In the genomic region with DNA sequence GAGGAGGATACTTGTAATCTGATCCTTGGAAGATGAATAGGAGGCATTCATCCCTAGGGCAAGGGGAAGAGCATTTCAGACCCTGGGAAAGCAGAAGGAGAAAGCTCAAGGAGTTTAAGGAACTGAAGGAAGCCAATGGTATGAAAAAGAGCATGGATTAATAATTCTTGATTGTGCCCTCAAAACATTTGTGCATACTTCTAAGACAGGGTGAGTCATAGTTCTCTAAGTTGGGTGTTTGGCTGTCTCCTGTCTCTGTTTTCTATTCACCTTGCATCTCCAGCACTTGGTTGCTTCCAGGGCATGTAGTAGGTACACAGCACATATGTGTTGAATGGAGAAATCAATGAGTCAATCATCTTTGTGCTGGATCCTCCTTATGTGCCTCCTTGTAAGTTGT, we compare ENCODE assay signal across 25 cellular contexts. TPM values are rescaled to one million over a fixed set of nuclear protein-coding genes. Genes with fewer than 3 reads are reported as not detected.
DNase-seq lines count a peak whose midpoint lies in the region; ATAC-seq, FAIRE-seq and TF ChIP-seq lines count a peak whose summit lies in the region.
"Had no signal": no experiment of that assay in that cellular context is flagged by ENCODE, and none has a peak within 500 bp of the region (broad histone marks: within the 10 kb centered on the region; RNA-seq: fewer than 3 reads in every experiment).

No MANE protein-coding gene starts in this region.

- H3K27ac Mint-ChIP-seq in HFFc6: peak overlapping the region; percentile 15; the same call in 1 of the 2 replicates
- no peak overlapping the region for H3K27ac Mint-ChIP-seq in astrocyte (ENCODE audit: unreplicated experiment)
- H3K27ac Mint-ChIP-seq: H9; T-helper 1 cell treated with Interleukin-12 subunit alpha and Interleukin-12 subunit beta and Interleukin-4 antibody, amounts not matched to agents 30 μg/mL and 1 μg/mL, for 36 hours had no signal

- ATAC-seq in HG02759 (IDR thresholded peaks at IDR 0.05; ENCODE audit: unreplicated experiment): no peak

- DNase-seq in HFFc6: no peak
- DNase-seq in astrocyte (ENCODE audit: low read depth): peak; percentile 55
- peak; percentile 23 for DNase-seq in kidney glomerular epithelial cell (lab: John Stamatoyannopoulos, UW)
- no peak for DNase-seq in HCEC 1CT
- DNase-seq in NCI-H1092 treated with DMSO at 0.1 percent for 48 hours (lab: John Stamatoyannopoulos, UW): no peak
- DNase-seq in CD1c-positive myeloid dendritic cell (ENCODE audit: extremely low spot score): no peak
- DNase-seq: BE2C, Calu3, DMS79 treated with DMSO at 0.1 percent for 48 hours, H9, NCI-H1092, NCI-H1436 treated with DMSO at 0.1 percent for 48 hours, NCI-H187 treated with DMSO at 0.1 percent for 48 hours, NCI-H446, NCI-H524 treated with DMSO at 0.1 percent for 48 hours, NCI-H774, PC-9, Right ventricle myocardium superior, RPMI8226, SW 1271 had no signal

- H3K4me3 ChIP-seq in astrocyte (ENCODE audit: insufficient read depth, low read depth, low read length): no peak overlapping the region
- H3K4me3 ChIP-seq: PC-9 had no signal

- peaks cover 9% of the 10 kb centered on the region for H3K4me1 ChIP-seq in astrocyte (ENCODE audit: insufficient read depth, low read length)
- H3K4me1 ChIP-seq: BE2C had no signal

- no peaks in the 10 kb centered on the region for H3K27me3 ChIP-seq in astrocyte (ENCODE audit: insufficient read depth, low read length)
- H3K27me3 ChIP-seq: BE2C had no signal

- H3K9ac ChIP-seq in astrocyte (ENCODE audit: low read length): no peak overlapping the region

- H3K4me2 ChIP-seq in astrocyte (ENCODE audit: low read length): no peak overlapping the region
- H3K4me2 ChIP-seq: PC-9 had no signal

- no peaks in the 10 kb centered on the region for H4K20me1 ChIP-seq in astrocyte (ENCODE audit: insufficient read depth, low read length)

- H3K27me3 Mint-ChIP-seq in HFFc6 (ENCODE audit: insufficient read depth): no peaks in the 10 kb centered on the region
- H3K27me3 Mint-ChIP-seq in astrocyte (ENCODE audit: low read depth, unreplicated experiment): no peaks in the 10 kb centered on the region

- no peak for FAIRE-seq in astrocyte (lab: Jason Lieb, UNC)
- FAIRE-seq: GM18507 had no signal

- H3K36me3 ChIP-seq in astrocyte (ENCODE audit: insufficient read depth, low read length): no peaks in the 10 kb centered on the region
- H3K36me3 ChIP-seq: BE2C had no signal

- H2AFZ ChIP-seq in astrocyte (ENCODE audit: low read depth, low read length): no peak overlapping the region
- H2AFZ ChIP-seq: PC-9 had no signal

- TF ChIP-seq CTCF in HFFc6 (IDR thresholded peaks at IDR 0.05) (no peak), astrocyte (IDR thresholded peaks at IDR 0.05; ENCODE audit: insufficient read depth, low read depth, low read length) (no peak)

- no peak overlapping the region for H3K4me3 Mint-ChIP-seq in HFFc6
- no peak overlapping the region for H3K4me3 Mint-ChIP-seq in astrocyte (ENCODE audit: unreplicated experiment)
- H3K4me3 Mint-ChIP-seq: CD14-positive monocyte; H9; T-helper 1 cell treated with Interleukin-12 subunit alpha and Interleukin-12 subunit beta and Interleukin-4 antibody, amounts not matched to agents 30 μg/mL and 1 μg/mL, for 36 hours had no signal

- no peaks in the 10 kb centered on the region for H3K9me3 ChIP-seq in astrocyte (ENCODE audit: insufficient read depth, low read depth, low read length)
- H3K9me3 ChIP-seq: BE2C had no signal

- H3K9me3 Mint-ChIP-seq in HFFc6 (peaks cover 14% of the 10 kb centered on the region), astrocyte (ENCODE audit: unreplicated experiment) (peaks cover 15% of the 10 kb centered on the region)
- H3K9me3 Mint-ChIP-seq: T-helper 1 cell treated with Interleukin-12 subunit alpha and Interleukin-12 subunit beta and Interleukin-4 antibody, amounts not matched to agents 30 μg/mL and 1 μg/mL, for 36 hours had no signal

- H3K36me3 Mint-ChIP-seq in HFFc6 (ENCODE audit: low read depth): peaks cover 8% of the 10 kb centered on the region; the same call in 1 of the 2 replicates
- no peaks in the 10 kb centered on the region for H3K36me3 Mint-ChIP-seq in astrocyte (ENCODE audit: low read depth, unreplicated experiment)
- H3K36me3 Mint-ChIP-seq: CD14-positive monocyte had no signal

- H3K4me1 Mint-ChIP-seq in HFFc6 (ENCODE audit: low read depth): peaks cover 55% of the 10 kb centered on the region
- peaks cover 22% of the 10 kb centered on the region for H3K4me1 Mint-ChIP-seq in astrocyte (ENCODE audit: low read depth, unreplicated experiment)
- H3K4me1 Mint-ChIP-seq: CD14-positive monocyte had no signal

- H3K79me2 ChIP-seq in astrocyte (ENCODE audit: insufficient read depth, low read length): no peaks in the 10 kb centered on the region

- H3K27ac ChIP-seq in astrocyte (ENCODE audit: low read depth, low read length): no peak overlapping the region
- H3K27ac ChIP-seq: HL-60, PC-9 had no signal

RNA-seq across cellular contexts. Expression of a gene that starts 54.7 kb away (rescaled TPM):
- 10 to 100 TPM; 12.2 to 31.1 (median 16.9) TPM for total RNA-seq in HFFc6 (2021; fragmentation: NEBNext Ultra II Directional; extraction: Animal tissue kit (Norgen Biotek cat#: 25700))
- 44.1 and 45.1 TPM in 2 replicates for total RNA-seq in astrocyte
- total RNA-seq: Calu3, H9, PC-9, Right ventricle myocardium superior had no signal

Comparison
In these comparisons a context has a peak if more than half of its experiments do, and no peak if none do; other contexts are left out.
1. DNase-seq: peak in astrocyte (single experiment) and kidney glomerular epithelial cell (single experiment); none in HFFc6 (single experiment), HCEC 1CT (single experiment), NCI-H1092 treated with DMSO at 0.1 percent for 48 hours (single experiment) and CD1c-positive myeloid dendritic cell (single experiment).